Comparison of ENCODE assay signal across 23 cellular contexts in genomic region chr1:5753431-5754078, GRCh38.
A peak's percentile ranks its signal among the peaks of the same experiment; 100 is the strongest.
DNase-seq lines count a peak whose midpoint lies in the region; ATAC-seq and TF ChIP-seq lines count a peak whose summit lies in the region.
"Had no signal": no experiment of that assay in that cellular context is flagged by ENCODE, and none has a peak within 500 bp of the region (broad histone marks: within the 10 kb centered on the region; RNA-seq: fewer than 3 reads in every experiment).

No MANE protein-coding gene starts in this region.

- H3K4me1 ChIP-seq in H9 (ENCODE audit: insufficient read depth, low read length) (peaks cover 6% of the 10 kb centered on the region; the same call in 1 of the 2 replicates), lower lobe of right lung (peaks cover 9% of the 10 kb centered on the region)

- no CpG with 5 or more reads among the region's 16 CpGs for WGBS in H9 (ENCODE audit: extremely low coverage, insufficient read length, low lambda C conversion rate)

- no peaks in the 10 kb centered on the region for H3K9me3 Mint-ChIP-seq in activated T-cell treated with anti-CD3 and anti-CD28 coated beads, Interleukin-2, amount 50 U/mL, for 24 hours
- H3K9me3 Mint-ChIP-seq in H9 = no peaks in the 10 kb centered on the region; a peak in 1 of 5 replicates
- H3K9me3 Mint-ChIP-seq: CD8-positive, alpha-beta T cell had no signal

- no peak overlapping the region for H2BK20ac ChIP-seq in H9 (ENCODE audit: low read depth, low read length, poor library complexity, severe bottlenecking)

- no peaks in the 10 kb centered on the region for H3K79me1 ChIP-seq in H9 (ENCODE audit: insufficient read depth, low read depth, low read length, poor library complexity, severe bottlenecking)

- H2AFZ ChIP-seq in H9 (ENCODE audit: low read length) = no peak overlapping the region

- no peaks in the 10 kb centered on the region for H3K23me2 ChIP-seq in H9 (ENCODE audit: insufficient read length, low read depth, low read length, poor library complexity, severe bottlenecking)

- H3K56ac ChIP-seq in H9 (ENCODE audit: insufficient read length, low read depth, low read length) = no peak overlapping the region

- no peaks in the 10 kb centered on the region for H3K79me2 ChIP-seq in H9 (ENCODE audit: insufficient read depth, low read length)

- peak; percentile 8 for DNase-seq in activated T-cell treated with anti-CD3 and anti-CD28 coated beads, Interleukin-2, amount 50 U/mL, for 24 hours
- DNase-seq in activated T-cell treated with anti-CD3 and anti-CD28 coated beads, Interleukin-2, amount 50 U/mL, for 48 hours = no peak
- no peak for DNase-seq in H9
- DNase-seq in lower lobe of right lung = peak; percentile 34
- peak; percentile 47 for DNase-seq in sciatic nerve (ENCODE audit: low spot score)
- DNase-seq in DMS153 (lab: John Stamatoyannopoulos, UW) = no peak
- DNase-seq in NK-92 treated with Interleukin-12 subunit alpha and Interleukin-12 subunit beta, amount 100 ng/mL, for 24 hours (lab: John Stamatoyannopoulos, UW) = no peak
- DNase-seq: ACHN; C1 segment of cervical spinal cord; CD8-positive, alpha-beta T cell; GF-D8; GOT3; IMR-90; NCI-H1105; NCI-H1694 treated with DMSO at 0.1 percent for 48 hours; NCI-H2081 treated with DMSO at 0.1 percent for 48 hours; NCI-H2171 treated with DMSO at 0.1 percent for 48 hours; NCI-H524 treated with DMSO at 0.1 percent for 48 hours; NCI-H82; SHP77 had no signal

- no peak overlapping the region for H3T11ph ChIP-seq in H9 (ENCODE audit: low read length)

- H2BK15ac ChIP-seq in H9 (ENCODE audit: low read depth, low read length) = no peak overlapping the region

- H3K9ac ChIP-seq in H9 (ENCODE audit: extremely low read depth, insufficient read length, low read length) = no peak overlapping the region
- H3K9ac ChIP-seq: KMS-11 had no signal

- H3K4me3 Mint-ChIP-seq in activated T-cell treated with anti-CD3 and anti-CD28 coated beads, Interleukin-2, amount 50 U/mL, for 24 hours = no peak overlapping the region
- no peak overlapping the region for H3K4me3 Mint-ChIP-seq in H9
- H3K4me3 Mint-ChIP-seq: CD8-positive, alpha-beta T cell had no signal

- TF ChIP-seq CTCF in H9 (conservative IDR thresholded peaks at IDR 0.05) (no peak), lower lobe of right lung (IDR thresholded peaks at IDR 0.05) (no peak)

- H4K91ac ChIP-seq in H9 (ENCODE audit: insufficient read length, low read depth, low read length) = no peak overlapping the region

- H3K27ac Mint-ChIP-seq in activated T-cell treated with anti-CD3 and anti-CD28 coated beads, Interleukin-2, amount 50 U/mL, for 24 hours = no peak overlapping the region
- H3K27ac Mint-ChIP-seq in H9 = peak overlapping the region in 2 of 3 experiments; percentile 77 to 81; a peak in 2 of 7 replicates
- H3K27ac Mint-ChIP-seq: CD8-positive, alpha-beta T cell had no signal

- no peak overlapping the region for H2BK12ac ChIP-seq in H9 (ENCODE audit: insufficient read length, low read depth, low read length)

- H3K18ac ChIP-seq in H9 (ENCODE audit: insufficient read length, low read depth, low read length) = no peak overlapping the region

- H3K9me3 ChIP-seq in H9 (ENCODE audit: control insufficient read depth, low read depth, low read length) (no peaks in the 10 kb centered on the region), lower lobe of right lung (no peaks in the 10 kb centered on the region)

- no peak overlapping the region for H3K23ac ChIP-seq in H9 (ENCODE audit: insufficient read length, low read depth, low read length)

- ATAC-seq in lower lobe of right lung (no peak), sciatic nerve (no peak), GM19395 (IDR thresholded peaks at IDR 0.05; ENCODE audit: unreplicated experiment) (no peak)
- ATAC-seq: CD8-positive, alpha-beta T cell had no signal

- H3K4me2 ChIP-seq in H9 (ENCODE audit: insufficient read depth, insufficient read length, low read length) = no peak overlapping the region
- H3K4me2 ChIP-seq: KMS-11 had no signal

- H3K36me3 Mint-ChIP-seq in activated T-cell treated with anti-CD3 and anti-CD28 coated beads, Interleukin-2, amount 50 U/mL, for 24 hours (ENCODE audit: low read depth) = no peaks in the 10 kb centered on the region
- H3K36me3 Mint-ChIP-seq in H9 (ENCODE audit: insufficient read depth in 1 of 3, low read depth in 3 of 3) = no peaks in the 10 kb centered on the region
- H3K36me3 Mint-ChIP-seq: CD8-positive, alpha-beta T cell had no signal

- H3K27me3 Mint-ChIP-seq in activated T-cell treated with anti-CD3 and anti-CD28 coated beads, Interleukin-2, amount 50 U/mL, for 24 hours = peaks cover 2% of the 10 kb centered on the region
- peaks cover 9% of the 10 kb centered on the region for H3K27me3 Mint-ChIP-seq in H9 (ENCODE audit: low read depth)

- H3K14ac ChIP-seq in H9 (ENCODE audit: insufficient read depth, low read length) = no peak overlapping the region; the same call in 1 of the 2 replicates

- H3K4me1 Mint-ChIP-seq in activated T-cell treated with anti-CD3 and anti-CD28 coated beads, Interleukin-2, amount 50 U/mL, for 24 hours (ENCODE audit: low read depth) = no peaks in the 10 kb centered on the region
- H3K4me1 Mint-ChIP-seq in H9 = peaks cover 16 to 24% of the 10 kb centered on the region in 2 experiments

- H4K5ac ChIP-seq in H9 (ENCODE audit: insufficient read length, low read depth, low read length) = no peak overlapping the region

- no peak overlapping the region for H4K8ac ChIP-seq in H9 (replicated peaks; ENCODE audit: insufficient read length, low read depth, low read length)

- H2BK120ac ChIP-seq in H9 (ENCODE audit: low read depth, low read length, poor library complexity, severe bottlenecking) = no peak overlapping the region

- no peaks in the 10 kb centered on the region for H4K20me1 ChIP-seq in H9 (ENCODE audit: control insufficient read depth, insufficient read depth, insufficient read length)

- no peaks in the 10 kb centered on the region for H3K36me3 ChIP-seq in lower lobe of right lung

- H3K27me3 ChIP-seq in H9 (ENCODE audit: insufficient read depth, low read length) = no peaks in the 10 kb centered on the region
- H3K27me3 ChIP-seq in lower lobe of right lung (ENCODE audit: low read depth) = peaks cover 13% of the 10 kb centered on the region

- H2BK5ac ChIP-seq in H9 (ENCODE audit: insufficient read length, low read length) = no peak overlapping the region

- H2AK5ac ChIP-seq in H9 (ENCODE audit: insufficient read length, low read length) = no peak overlapping the region

- intact Hi-C loops in lower lobe of right lung (cut with DNase I) = no loop called here
- intact Hi-C loops in sciatic nerve (cut with DNase I) = no loop called here

- H3K27ac ChIP-seq in H9 (ENCODE audit: insufficient read length, low read depth, low read length) = no peak overlapping the region
- no peak overlapping the region for H3K27ac ChIP-seq in lower lobe of right lung
- H3K27ac ChIP-seq: 22Rv1, KMS-11 had no signal

- H3K4me3 ChIP-seq in lower lobe of right lung = no peak overlapping the region

- H3K4ac ChIP-seq in H9 (ENCODE audit: low read depth, low read length) = no peak overlapping the region

Comparison
In these comparisons a context has a peak if more than half of its experiments do, and no peak if none do; other contexts are left out.
1. DNase-seq: peak in activated T-cell treated with anti-CD3 and anti-CD28 coated beads, Interleukin-2, amount 50 U/mL, for 24 hours (single experiment), lower lobe of right lung (single experiment) and sciatic nerve (single experiment); none in activated T-cell treated with anti-CD3 and anti-CD28 coated beads, Interleukin-2, amount 50 U/mL, for 48 hours (0 of 2), H9 (single experiment), DMS153 (single experiment) and NK-92 treated with Interleukin-12 subunit alpha and Interleukin-12 subunit beta, amount 100 ng/mL, for 24 hours (single experiment).